Comparison of ENCODE assay signal across 19 cellular contexts in genomic region chr19:47470447-47471195, GRCh38. TPM values are rescaled to one million over a fixed set of nuclear protein-coding genes. Genes with fewer than 3 reads are reported as not detected.
A peak's percentile ranks its signal among the peaks of the same experiment; 100 is the strongest.
DNase-seq lines count a peak whose midpoint lies in the region; ATAC-seq and TF ChIP-seq lines count a peak whose summit lies in the region.
"Had no signal": no experiment of that assay in that cellular context is flagged by ENCODE, and none has a peak within 500 bp of the region (broad histone marks: within the 10 kb centered on the region; RNA-seq: fewer than 3 reads in every experiment).

No MANE protein-coding gene starts in this region.

- H3K36me3 ChIP-seq in muscle layer of colon (ENCODE audit: insufficient read depth, low read length) = no peaks in the 10 kb centered on the region
- H3K36me3 ChIP-seq in uterus = no peaks in the 10 kb centered on the region
- H3K36me3 ChIP-seq: esophagus squamous epithelium, heart right ventricle, right atrium auricular region, upper lobe of right lung had no signal

- peak overlapping the region; percentile 5 for H3K4me3 Mint-ChIP-seq in natural killer cell treated with Interleukin-12 subunit alpha and Interleukin-12 subunit beta and Interleukin-15 and Interleukin-18, amount 100 ng/mL, for 72 hours
- H3K4me3 Mint-ChIP-seq in natural killer cell = no peak overlapping the region
- peak overlapping the region; percentile 11 for H3K4me3 Mint-ChIP-seq in central memory CD8-positive, alpha-beta T cell
- H3K4me3 Mint-ChIP-seq: activated T-cell treated with anti-CD3 and anti-CD28 coated beads, Interleukin-2, amount 50 U/mL, for 24 hours had no signal

- no peak for DNase-seq in natural killer cell treated with Interleukin-12 subunit alpha and Interleukin-12 subunit beta and Interleukin-15 and Interleukin-18, amount 100 ng/mL, for 72 hours (ENCODE audit: low spot score)
- DNase-seq in natural killer cell = no peak
- DNase-seq in central memory CD8-positive, alpha-beta T cell (ENCODE audit: low spot score in 2 of 2) = no peak
- no peak for DNase-seq in uterus
- DNase-seq in NCI-H524 treated with DMSO at 0.1 percent for 48 hours (lab: John Stamatoyannopoulos, UW) = no peak
- DNase-seq in LoVo (ENCODE audit: low spot score) = no peak
- DNase-seq: activated CD4-positive, alpha-beta T cell treated with anti-CD3 and anti-CD28 coated beads, Interleukin-2, amount 50 U/mL, for 1 hour; activated T-cell treated with anti-CD3 and anti-CD28 coated beads, Interleukin-2, amount 50 U/mL, for 24 hours; amniotic stem cell; esophagus squamous epithelium; heart right ventricle; NK-92 treated with Interleukin-12 subunit alpha and Interleukin-12 subunit beta, amount 100 ng/mL, for 24 hours; stimulated activated CD4-positive, alpha-beta T cell treated with anti-CD3 and anti-CD28 coated beads, Interleukin-2, amount 100 ng/mL, for 48 hours; stimulated activated CD8-positive, alpha-beta memory T cell treated with anti-CD3 and anti-CD28 coated beads, Interleukin-4, amount 100 ng/mL, for 48 hours; upper lobe of right lung had no signal

- H3K27ac ChIP-seq in muscle layer of colon (ENCODE audit: low read depth, low read length) (peak overlapping the region; percentile 91), uterus (peak overlapping the region; percentile 61 to 72)
- H3K27ac ChIP-seq: heart right ventricle, right atrium auricular region, upper lobe of right lung had no signal

- intact Hi-C loops in natural killer cell (cut with micrococcal nuclease) = no loop called here
- intact Hi-C loops in uterus (cut with DNase I; ENCODE audit: low total_unique reads) = no loop called here

- peaks cover 6 to 16% of the 10 kb centered on the region in 2 donors for H3K27me3 ChIP-seq in muscle layer of colon (ENCODE audit: control insufficient read depth in 1 of 2, insufficient read depth in 2 of 2, low read length in 2 of 2)
- no peaks in the 10 kb centered on the region for H3K27me3 ChIP-seq in uterus

- no peak overlapping the region for H3K27ac Mint-ChIP-seq in natural killer cell treated with Interleukin-12 subunit alpha and Interleukin-12 subunit beta and Interleukin-15 and Interleukin-18, amount 100 ng/mL, for 72 hours
- no peak overlapping the region for H3K27ac Mint-ChIP-seq in natural killer cell
- peak overlapping the region; percentile 79 for H3K27ac Mint-ChIP-seq in central memory CD8-positive, alpha-beta T cell (ENCODE audit: low read depth)
- H3K27ac Mint-ChIP-seq: activated T-cell treated with anti-CD3 and anti-CD28 coated beads, Interleukin-2, amount 50 U/mL, for 24 hours had no signal

- H3K4me1 ChIP-seq in muscle layer of colon (ENCODE audit: insufficient read depth, low read length) (peaks cover 27% of the 10 kb centered on the region), uterus (peaks cover 0 to 5% of the 10 kb centered on the region in 2 donors)

- H3K9me3 ChIP-seq in muscle layer of colon (ENCODE audit: low read length) (no peaks in the 10 kb centered on the region), uterus (no peaks in the 10 kb centered on the region)
- H3K9me3 ChIP-seq: esophagus squamous epithelium, heart right ventricle, right atrium auricular region, upper lobe of right lung had no signal

- ATAC-seq in natural killer cell treated with Interleukin-12 subunit alpha and Interleukin-12 subunit beta and Interleukin-15 and Interleukin-18, amount 100 ng/mL, for 72 hours = no peak
- ATAC-seq in natural killer cell (no peak), HG03442 (IDR thresholded peaks at IDR 0.05; ENCODE audit: unreplicated experiment) (no peak)
- no peak for ATAC-seq in central memory CD8-positive, alpha-beta T cell (replicated peaks; ENCODE audit: extremely low read depth, poor library complexity, severe bottlenecking)
- ATAC-seq: upper lobe of right lung had no signal

- no peaks in the 10 kb centered on the region for H3K9me3 Mint-ChIP-seq in natural killer cell treated with Interleukin-12 subunit alpha and Interleukin-12 subunit beta and Interleukin-15 and Interleukin-18, amount 100 ng/mL, for 72 hours
- H3K9me3 Mint-ChIP-seq in natural killer cell = no peaks in the 10 kb centered on the region
- no peaks in the 10 kb centered on the region for H3K9me3 Mint-ChIP-seq in central memory CD8-positive, alpha-beta T cell
- H3K9me3 Mint-ChIP-seq: activated T-cell treated with anti-CD3 and anti-CD28 coated beads, Interleukin-2, amount 50 U/mL, for 24 hours had no signal

- no peaks in the 10 kb centered on the region for H3K36me3 Mint-ChIP-seq in natural killer cell treated with Interleukin-12 subunit alpha and Interleukin-12 subunit beta and Interleukin-15 and Interleukin-18, amount 100 ng/mL, for 72 hours
- no peaks in the 10 kb centered on the region for H3K36me3 Mint-ChIP-seq in natural killer cell
- H3K36me3 Mint-ChIP-seq in central memory CD8-positive, alpha-beta T cell (ENCODE audit: insufficient read depth) = peaks cover 4% of the 10 kb centered on the region

- H3K9ac ChIP-seq in muscle layer of colon (ENCODE audit: low read length) = peak overlapping the region; percentile 49

- H3K27me3 Mint-ChIP-seq in natural killer cell treated with Interleukin-12 subunit alpha and Interleukin-12 subunit beta and Interleukin-15 and Interleukin-18, amount 100 ng/mL, for 72 hours = peaks cover 27% of the 10 kb centered on the region in 2 donors
- peaks cover 35 to 55% of the 10 kb centered on the region in 2 donors for H3K27me3 Mint-ChIP-seq in natural killer cell (ENCODE audit: low read depth in 2 of 2)
- H3K27me3 Mint-ChIP-seq in central memory CD8-positive, alpha-beta T cell = peaks cover 79% of the 10 kb centered on the region

- H3K4me1 Mint-ChIP-seq in natural killer cell treated with Interleukin-12 subunit alpha and Interleukin-12 subunit beta and Interleukin-15 and Interleukin-18, amount 100 ng/mL, for 72 hours (ENCODE audit: low read depth in 2 of 2) = peaks cover 5 to 11% of the 10 kb centered on the region in 2 donors
- peaks cover 0 to 10% of the 10 kb centered on the region in 2 donors for H3K4me1 Mint-ChIP-seq in natural killer cell
- peaks cover 17% of the 10 kb centered on the region for H3K4me1 Mint-ChIP-seq in central memory CD8-positive, alpha-beta T cell

- TF ChIP-seq POLR2A in uterus (IDR thresholded peaks at IDR 0.05) = no peak

- H3K4me3 ChIP-seq in muscle layer of colon (ENCODE audit: low read depth in 1 of 2, low read length in 2 of 2) = peak overlapping the region; percentile 56 to 89
- H3K4me3 ChIP-seq in uterus = peak overlapping the region; percentile 37 to 42
- H3K4me3 ChIP-seq: upper lobe of right lung had no signal

- TF ChIP-seq CTCF in natural killer cell (IDR thresholded peaks at IDR 0.05) (no peak), uterus (IDR thresholded peaks at IDR 0.05) (no peak)

RNA-seq across cellular contexts. Expression of gene SLC8A2, which starts 1.1 kb away (rescaled TPM):
- total RNA-seq in natural killer cell treated with Interleukin-12 subunit alpha and Interleukin-12 subunit beta and Interleukin-15 and Interleukin-18, amount 100 ng/mL, for 72 hours = not detected
- total RNA-seq in natural killer cell (under 1 TPM in 1 of 3 donors, not detected in 2; 0.20 TPM), uterus (10 to 100 TPM in 2 of 4 donors, 1 to 10 TPM in 2; 3.4 to 17.8 (median 11.0) TPM)
- total RNA-seq: myocyte had no signal

RNA-seq across cellular contexts. Expression of gene KPTN, which starts 13.4 kb away (rescaled TPM):
- 10 to 100 TPM in 1 of 2 donors, 1 to 10 TPM in 1; 4.9 to 11.4 TPM for total RNA-seq in natural killer cell treated with Interleukin-12 subunit alpha and Interleukin-12 subunit beta and Interleukin-15 and Interleukin-18, amount 100 ng/mL, for 72 hours
- total RNA-seq in natural killer cell (1 to 10 TPM; 3.0 to 4.2 (median 3.6) TPM), uterus (1 to 10 TPM in 3 of 4 donors, not detected in 1; 5.4 to 9.0 (median 6.4) TPM)

RNA-seq across cellular contexts. Expression of gene NAPA, which starts 44.2 kb away (rescaled TPM):
- total RNA-seq in natural killer cell treated with Interleukin-12 subunit alpha and Interleukin-12 subunit beta and Interleukin-15 and Interleukin-18, amount 100 ng/mL, for 72 hours = 10 to 100 TPM; 69.9 to 78.8 TPM
- 100 to 1,000 TPM; 192 to 215 (median 192) TPM for total RNA-seq in natural killer cell
- total RNA-seq in uterus = 100 to 1,000 TPM in 3 of 4 donors, 10 to 100 TPM in 1; 36.5 to 693 (median 144) TPM

RNA-seq across cellular contexts. Expression of gene MEIS3, which starts 51.3 kb away (rescaled TPM):
- total RNA-seq in natural killer cell treated with Interleukin-12 subunit alpha and Interleukin-12 subunit beta and Interleukin-15 and Interleukin-18, amount 100 ng/mL, for 72 hours = not detected
- total RNA-seq in natural killer cell = not detected
- total RNA-seq in uterus = 100 to 1,000 TPM in 1 of 4 donors, 10 to 100 TPM in 3; 28.9 to 133 (median 75.0) TPM
